ENCODE assay signal across 26 cellular contexts in genomic region chr10:119806334-119807130, GRCh38.
DNase-seq lines count a peak whose midpoint lies in the region; ATAC-seq, FAIRE-seq and TF ChIP-seq lines count a peak whose summit lies in the region.
"Had no signal": no experiment of that assay in that cellular context is flagged by ENCODE, and none has a peak within 500 bp of the region (broad histone marks: within the 10 kb centered on the region; RNA-seq: fewer than 3 reads in every experiment).

No MANE protein-coding gene starts in this region.

- no peaks in the 10 kb centered on the region for H4K20me1 ChIP-seq in BLaER1
- no peaks in the 10 kb centered on the region; the same call in 1 of the 2 replicates for H4K20me1 ChIP-seq in HCT116 (ENCODE audit: insufficient read depth)
- no peaks in the 10 kb centered on the region for H4K20me1 ChIP-seq in K562 (replicated peaks; ENCODE audit: control insufficient read depth, insufficient read depth, low read length)
- no peaks in the 10 kb centered on the region for H4K20me1 ChIP-seq in neural progenitor cell (ENCODE audit: low read depth)

- H3K27ac ChIP-seq in BLaER1, result no peak overlapping the region
- no peak overlapping the region for H3K27ac ChIP-seq in HCT116 (ENCODE audit: low read depth, low read length)
- no peak overlapping the region for H3K27ac ChIP-seq in K562 (ENCODE audit: extremely low read depth, low read depth, low read length)
- no peak overlapping the region for H3K27ac ChIP-seq in neural progenitor cell

- H3K4me2 ChIP-seq in BLaER1, result peak overlapping the region; percentile 46; the same call in 1 of the 2 replicates
- no peak overlapping the region for H3K4me2 ChIP-seq in HCT116 (ENCODE audit: low read length)
- H3K4me2 ChIP-seq in K562 (ENCODE audit: insufficient read depth, low read length), result no peak overlapping the region
- H3K4me2 ChIP-seq in neural progenitor cell, result no peak overlapping the region

- TF ChIP-seq CTCF in HCT116 (IDR thresholded peaks at IDR 0.05 in 2 of 3, conservative IDR thresholded peaks at IDR 0.05 in 1 of 3; ENCODE audit: borderline replicate concordance in 1 of 3, insufficient read depth in 1 of 3, low read depth in 2 of 3, low read length in 2 of 3), result no peak
- TF ChIP-seq CTCF in K562 (IDR thresholded peaks at IDR 0.05 in 2 of 3, conservative IDR thresholded peaks at IDR 0.05 in 1 of 3; ENCODE audit: insufficient read depth in 2 of 3, low read depth in 1 of 3, low read length in 3 of 3), result no peak
- TF ChIP-seq CTCF in neural progenitor cell (IDR thresholded peaks at IDR 0.05), result no peak

- ATAC-seq in HCT116 (peak; percentile 49; the same call in 1 of the 2 replicates), K562 (no peak)
- ATAC-seq: SK-N-SH treated with all-trans-retinoic acid at 6 μM for 48 hours had no signal

- H3K4me1 Mint-ChIP-seq in neural progenitor cell, result peaks cover 7% of the 10 kb centered on the region

- in situ Hi-C loops in K562 (cut with MboI), result no loop called here

- H3K79me2 ChIP-seq in HCT116 (ENCODE audit: insufficient read depth, low read length) (no peaks in the 10 kb centered on the region), K562 (ENCODE audit: control insufficient read depth, insufficient read depth, low read length) (no peaks in the 10 kb centered on the region), neural progenitor cell (ENCODE audit: low read depth) (no peaks in the 10 kb centered on the region)

- no peak overlapping the region for H3K4me3 Mint-ChIP-seq in neural progenitor cell
- H3K4me3 Mint-ChIP-seq: CD4-positive, alpha-beta memory T cell; HFFc6 had no signal

- H3K27me3 ChIP-seq in BLaER1 (no peaks in the 10 kb centered on the region), HCT116 (ENCODE audit: insufficient read depth, low read length) (no peaks in the 10 kb centered on the region), K562 (ENCODE audit: control insufficient read depth in 2 of 2, insufficient read depth in 2 of 2, low read length in 2 of 2) (no peaks in the 10 kb centered on the region), neural progenitor cell (no peaks in the 10 kb centered on the region)

- H3K9me1 ChIP-seq in K562 (ENCODE audit: control insufficient read depth, insufficient read depth, low read length), result no peaks in the 10 kb centered on the region

- TF ChIP-seq RAD21 in HCT116 (IDR thresholded peaks at IDR 0.05; ENCODE audit: low read depth) (no peak), K562 (CRISPR knock-in tag; conservative IDR thresholded peaks at IDR 0.05 in 1 of 2, IDR thresholded peaks at IDR 0.05 in 1 of 2) (no peak)

- DNase-seq in HCT116 (ENCODE audit: low read depth, low spot score) (no peak), K562 (ENCODE audit: extremely low read depth in 1 of 4, low spot score in 3 of 4) (no peak), iPS DF 19.7 (ENCODE audit: low read depth, low spot score) (peak; percentile 17), neural progenitor cell (ENCODE audit: low spot score) (no peak), DMS153 (lab: John Stamatoyannopoulos, UW) (no peak), GM03348 (ENCODE audit: low spot score) (no peak)
- DNase-seq: C1 segment of cervical spinal cord; CD4-positive, alpha-beta memory T cell; COR-L47; DMS79; EL; GDM1; HFFc6; NCI-H1092; NCI-H1436; NCI-H187 treated with DMSO at 0.1 percent for 48 hours; NCI-H2171 treated with DMSO at 0.1 percent for 48 hours; NCI-H345; NCI-H524; NCI-H748 treated with DMSO at 0.1 percent for 48 hours had no signal

- H3F3A ChIP-seq in neural progenitor cell (ENCODE audit: low read depth), result no peaks in the 10 kb centered on the region

- H3K9me3 ChIP-seq in BLaER1 (no peaks in the 10 kb centered on the region), HCT116 (ENCODE audit: control insufficient read depth in 1 of 2, insufficient read depth in 1 of 2, low read depth in 1 of 2, low read length in 2 of 2) (no peaks in the 10 kb centered on the region), K562 (replicated peaks; ENCODE audit: control insufficient read depth, insufficient read depth, low read depth, low read length) (no peaks in the 10 kb centered on the region), neural progenitor cell (ENCODE audit: low read depth) (no peaks in the 10 kb centered on the region)

- CTCF ChIA-PET in HCT116 (lab: Charles Lee), result no interaction called here
- CTCF ChIA-PET in K562 (lab: Yijun Ruan, JAX; ENCODE audit: low intra/inter-chr PET ratio), result no interaction called here

- BruUV-seq in HCT116 (replicated peaks; lab: Mats Ljungman, UMichigan), result no TSS peak
- no TSS peak for BruUV-seq in K562 (replicated peaks; lab: Mats Ljungman, UMichigan)

- no peak overlapping the region for H3K9ac ChIP-seq in BLaER1
- H3K9ac ChIP-seq in HCT116 (ENCODE audit: low read length), result no peak overlapping the region
- H3K9ac ChIP-seq in K562 (ENCODE audit: insufficient read depth in 1 of 2, low read depth in 2 of 2, low read length in 2 of 2), result no peak overlapping the region
- no peak overlapping the region for H3K9ac ChIP-seq in neural progenitor cell

- peaks cover 52% of the 10 kb centered on the region for H3K4me1 ChIP-seq in BLaER1
- H3K4me1 ChIP-seq in HCT116 (ENCODE audit: control insufficient read depth in 1 of 2, insufficient read depth in 2 of 2, low read length in 2 of 2), result no peaks in the 10 kb centered on the region
- H3K4me1 ChIP-seq in K562 (replicated peaks in 1 of 2; ENCODE audit: control insufficient read depth in 2 of 2, insufficient read depth in 2 of 2, low read length in 2 of 2), result no peaks in the 10 kb centered on the region
- H3K4me1 ChIP-seq in neural progenitor cell, result no peaks in the 10 kb centered on the region

- no peaks in the 10 kb centered on the region for H3K9me2 ChIP-seq in HCT116 (ENCODE audit: insufficient read depth)

- H3K4me3 ChIP-seq in BLaER1, result no peak overlapping the region
- H3K4me3 ChIP-seq in HCT116 (replicated peaks in 1 of 2; ENCODE audit: low read depth in 1 of 2, low read length in 2 of 2), result no peak overlapping the region
- H3K4me3 ChIP-seq in K562, result no peak overlapping the region
- H3K4me3 ChIP-seq in neural progenitor cell, result no peak overlapping the region

- RAD21 ChIA-PET in HCT116 (lab: Charles Lee; ENCODE audit: low non-redundant PET in 1 of 2, low total read pairs in 2 of 2, uncharacterized antibody in 2 of 2, unreplicated experiment in 2 of 2), result no interaction called here

- no peaks in the 10 kb centered on the region for H3K27me3 Mint-ChIP-seq in neural progenitor cell (ENCODE audit: insufficient read depth, low read depth)
- H3K27me3 Mint-ChIP-seq: CD4-positive, alpha-beta memory T cell had no signal

- H3K36me3 ChIP-seq in BLaER1 (peaks cover 43% of the 10 kb centered on the region), HCT116 (ENCODE audit: control insufficient read depth in 1 of 2, insufficient read depth in 2 of 2, low read length in 2 of 2) (no peaks in the 10 kb centered on the region), K562 (ENCODE audit: control insufficient read depth, insufficient read depth, low read length) (0 out of 3 replicates have a peak, but pooled peaks cover 2% of the 10 kb centered on the region), neural progenitor cell (no peaks in the 10 kb centered on the region)

- peaks cover 5% of the 10 kb centered on the region for H3K36me3 Mint-ChIP-seq in neural progenitor cell

- FAIRE-seq in K562 (lab: Jason Lieb, UNC), result no peak
- FAIRE-seq: GM12891, H54, HTR-8/SVneo, RCC 7860 had no signal

- H2AFZ ChIP-seq in HCT116 (ENCODE audit: low read depth, low read length, poor library complexity, severe bottlenecking) (no peak overlapping the region), K562 (ENCODE audit: low read depth, low read length) (no peak overlapping the region), neural progenitor cell (replicated peaks) (no peak overlapping the region)

- H3K27ac Mint-ChIP-seq in neural progenitor cell, result no peak overlapping the region
- H3K27ac Mint-ChIP-seq: CD4-positive, alpha-beta memory T cell had no signal

- POLR2A ChIA-PET in HCT116 (lab: Charles Lee), result no interaction called here
- POLR2A ChIA-PET in K562 (lab: Yijun Ruan, JAX), result no interaction called here

- WGBS in K562 (ENCODE audit: insufficient coverage, low coverage, missing lambda C conversion rate), result 86% methylated on average over 10 of the region's 11 CpGs

- no peak for TF ChIP-seq EP300 in K562 (IDR thresholded peaks at IDR 0.05; ENCODE audit: low read length)

- intact Hi-C loops in HCT116 (cut with micrococcal nuclease), result no loop called here
- intact Hi-C loops in K562 (cut with micrococcal nuclease), result no loop called here

- no peak for TF ChIP-seq POLR2A in HCT116 (IDR thresholded peaks at IDR 0.05; ENCODE audit: borderline replicate concordance, extremely low read depth, insufficient read depth, insufficient read length)
- no peak for TF ChIP-seq POLR2A in K562 (conservative IDR thresholded peaks at IDR 0.05)

- no peaks in the 10 kb centered on the region for H3K9me3 Mint-ChIP-seq in neural progenitor cell
- H3K9me3 Mint-ChIP-seq: CD4-positive, alpha-beta memory T cell; HFFc6 had no signal

TF ChIP-seq in HCT116, 20 proteins besides CTCF, POLR2A, EP300 and RAD21 (continues in another document):
- TF ChIP-seq ATF3 (IDR thresholded peaks at IDR 0.05) (no peak), CBX3 (IDR thresholded peaks at IDR 0.05; ENCODE audit: low read depth) (no peak), ELF1 (IDR thresholded peaks at IDR 0.05; ENCODE audit: borderline replicate concordance, low read depth) (no peak), POLR2AphosphoS5 (IDR thresholded peaks at IDR 0.05; ENCODE audit: low read depth, low read length) (no peak)
- TF ChIP-seq, protein P1, sequence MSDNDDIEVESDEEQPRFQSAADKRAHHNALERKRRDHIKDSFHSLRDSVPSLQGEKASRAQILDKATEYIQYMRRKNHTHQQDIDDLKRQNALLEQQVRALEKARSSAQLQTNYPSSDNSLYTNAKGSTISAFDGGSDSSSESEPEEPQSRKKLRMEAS (IDR thresholded peaks at IDR 0.05), result no peak

TF ChIP-seq in K562, 482 proteins besides CTCF, POLR2A, EP300 and RAD21:
- TF ChIP-seq ZNF316 (IDR thresholded peaks at IDR 0.05) (peak; percentile 51), ZNF639 (CRISPR knock-in tag; conservative IDR thresholded peaks at IDR 0.05 in 1 of 2, IDR thresholded peaks at IDR 0.05 in 1 of 2) (no peak)
